11 cellular contexts compared by ENCODE assay signal in the genomic region with DNA sequence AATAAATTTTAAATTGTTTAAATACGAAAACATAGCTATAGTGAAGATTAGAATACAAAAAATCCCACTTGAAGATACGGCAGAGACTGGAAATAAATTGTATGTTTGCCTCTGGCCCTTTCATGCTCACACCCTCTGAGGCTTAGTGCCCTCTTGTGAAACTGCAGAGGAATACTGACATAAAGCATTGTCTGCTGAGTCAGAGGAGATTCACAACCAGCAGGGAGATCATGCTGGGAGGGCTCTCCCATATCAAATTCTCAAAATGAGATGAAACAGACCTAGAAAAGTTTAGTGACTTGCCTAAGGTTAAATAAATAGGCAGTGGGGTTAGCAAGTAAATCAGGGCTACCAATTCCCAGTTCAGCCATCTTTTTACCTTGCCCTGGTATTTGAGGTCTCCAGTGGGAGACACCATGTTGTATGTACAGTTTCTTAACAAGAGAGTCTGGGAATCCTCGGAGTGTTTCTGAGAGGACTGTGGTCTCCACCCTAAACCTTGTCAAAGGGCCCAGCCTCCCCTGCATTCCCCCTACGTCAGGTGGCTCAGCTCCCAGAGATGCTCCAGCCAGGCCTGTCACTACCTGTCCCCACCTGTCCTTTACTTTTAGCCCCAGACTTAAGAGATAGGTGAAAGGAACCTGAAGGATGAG.
A peak's percentile ranks its signal among the peaks of the same experiment; 100 is the strongest.
DNase-seq lines count a peak whose midpoint lies in the region; ATAC-seq, FAIRE-seq and TF ChIP-seq lines count a peak whose summit lies in the region.
"Had no signal": no experiment of that assay in that cellular context is flagged by ENCODE, and none has a peak within 500 bp of the region (broad histone marks: within the 10 kb centered on the region; RNA-seq: fewer than 3 reads in every experiment).

No MANE protein-coding gene starts in this region.

- intact Hi-C loops in activated T-helper 2 cell treated with anti-CD3 and anti-CD28 coated beads, Interferon-gamma antibody, Interleukin-2, Interleukin-4, amounts not matched to agents 10 μg/mL and 5 μg/mL and 100 μg/mL, durations not matched to agents 14 hours and 24 hours and 36 hours (cut with micrococcal nuclease): no loop called here
- intact Hi-C loops in HepG2 (cut with micrococcal nuclease; ENCODE audit: unreplicated experiment): no loop called here

- H3K4me3 ChIP-seq in HepG2 (replicated peaks in 1 of 3; ENCODE audit: insufficient read depth in 1 of 3, low read depth in 2 of 3, low read length in 3 of 3): no peak overlapping the region
- H3K4me3 ChIP-seq: thoracic aorta had no signal

- no peak overlapping the region for H2AFZ ChIP-seq in HepG2 (ENCODE audit: low read length)

- POLR2A ChIA-PET in HepG2 (lab: Yijun Ruan, JAX): no interaction called here

- peak; percentile 39; the same call in 1 of the 2 replicates for TF ChIP-seq CTCF in HepG2 (CRISPR knock-in tag; IDR thresholded peaks at IDR 0.05)

- H3K4me1 ChIP-seq in HepG2 (ENCODE audit: insufficient read depth, low read length): no peaks in the 10 kb centered on the region

- H4K20me1 ChIP-seq in HepG2 (ENCODE audit: insufficient read depth, low read length): no peaks in the 10 kb centered on the region

- H3K36me3 Mint-ChIP-seq in activated T-helper 2 cell treated with anti-CD3 and anti-CD28 coated beads, Interferon-gamma antibody, Interleukin-2, Interleukin-4, amounts not matched to agents 10 μg/mL and 5 μg/mL and 100 μg/mL, durations not matched to agents 14 hours and 24 hours and 36 hours (ENCODE audit: low read depth): peaks cover 76% of the 10 kb centered on the region
- H3K36me3 Mint-ChIP-seq: naive B cell had no signal

- H3K27me3 Mint-ChIP-seq in activated T-helper 2 cell treated with anti-CD3 and anti-CD28 coated beads, Interferon-gamma antibody, Interleukin-2, Interleukin-4, amounts not matched to agents 10 μg/mL and 5 μg/mL and 100 μg/mL, durations not matched to agents 14 hours and 24 hours and 36 hours (ENCODE audit: low read depth): no peaks in the 10 kb centered on the region

- peaks cover 72% of the 10 kb centered on the region for H3K4me1 Mint-ChIP-seq in activated T-helper 2 cell treated with anti-CD3 and anti-CD28 coated beads, Interferon-gamma antibody, Interleukin-2, Interleukin-4, amounts not matched to agents 10 μg/mL and 5 μg/mL and 100 μg/mL, durations not matched to agents 14 hours and 24 hours and 36 hours (ENCODE audit: low read depth)

- no peak overlapping the region for H3K27ac ChIP-seq in HepG2 (ENCODE audit: extremely low read length, insufficient read depth, low read length)
- H3K27ac ChIP-seq: thoracic aorta had no signal

- no peak overlapping the region for H3K9ac ChIP-seq in HepG2 (ENCODE audit: insufficient read depth, low read depth, low read length)

- H3K27ac Mint-ChIP-seq in activated T-helper 2 cell treated with anti-CD3 and anti-CD28 coated beads, Interferon-gamma antibody, Interleukin-2, Interleukin-4, amounts not matched to agents 10 μg/mL and 5 μg/mL and 100 μg/mL, durations not matched to agents 14 hours and 24 hours and 36 hours: peak overlapping the region; percentile 42

- H3K9me3 Mint-ChIP-seq in activated T-helper 2 cell treated with anti-CD3 and anti-CD28 coated beads, Interferon-gamma antibody, Interleukin-2, Interleukin-4, amounts not matched to agents 10 μg/mL and 5 μg/mL and 100 μg/mL, durations not matched to agents 14 hours and 24 hours and 36 hours: no peaks in the 10 kb centered on the region

- H3K36me3 ChIP-seq in HepG2 (replicated peaks in 1 of 2; ENCODE audit: control insufficient read depth in 1 of 2, insufficient read depth in 2 of 2, low read length in 2 of 2): no peaks in the 10 kb centered on the region; a peak in 1 of 5 replicates
- H3K36me3 ChIP-seq: thoracic aorta had no signal

- H3K9me3 ChIP-seq in HepG2 (ENCODE audit: low read length): no peaks in the 10 kb centered on the region
- H3K9me3 ChIP-seq: thoracic aorta had no signal

- H3K79me2 ChIP-seq in HepG2 (ENCODE audit: insufficient read depth, low read length): peaks cover 2% of the 10 kb centered on the region

- TF ChIP-seq RAD21 in HepG2 (CRISPR knock-in tag; IDR thresholded peaks at IDR 0.05): no peak

- BruUV-seq in HepG2 (replicated peaks; lab: Mats Ljungman, UMichigan): no TSS peak

- TF ChIP-seq EP300 in HepG2 (IDR thresholded peaks at IDR 0.05; ENCODE audit: low read depth in 2 of 2, low read length in 2 of 2): no peak
- no peak for TF ChIP-seq EP300 in HepG2 (CRISPR knock-in tag; IDR thresholded peaks at IDR 0.05; ENCODE audit: borderline replicate concordance)

- CTCF ChIA-PET in HepG2 (lab: Yijun Ruan, JAX; ENCODE audit: low intra/inter-chr PET ratio, low total read pairs): no interaction called here

- no peaks in the 10 kb centered on the region for H3K27me3 ChIP-seq in HepG2 (ENCODE audit: control insufficient read depth in 1 of 2, insufficient read depth in 2 of 2, low read length in 2 of 2)

- 77% methylated on average over 4 of the region's 4 CpGs for WGBS in HepG2 (ENCODE audit: low lambda C conversion rate)

- TF ChIP-seq POLR2A in HepG2 (IDR thresholded peaks at IDR 0.05; ENCODE audit: insufficient read depth in 1 of 2, low read depth in 2 of 2, low read length in 2 of 2): no peak

- DNase-seq in AML-193 (lab: John Stamatoyannopoulos, UW) (peak; percentile 16 to 31), HT1080 (ENCODE audit: low read depth) (peak; percentile 76), HepG2 (ENCODE audit: low spot score) (peak; percentile 15), NCI-H774 (lab: John Stamatoyannopoulos, UW) (no peak)
- no peak for DNase-seq in activated T-helper 2 cell treated with anti-CD3 and anti-CD28 coated beads, Interferon-gamma antibody, Interleukin-2, Interleukin-4, amounts not matched to agents 10 μg/mL and 5 μg/mL and 100 μg/mL, durations not matched to agents 14 hours and 24 hours and 36 hours (ENCODE audit: low spot score)
- DNase-seq in activated naive CD4-positive, alpha-beta T cell treated with anti-CD3 and anti-CD28 coated beads, Interleukin-2, amount 50 U/mL, for 16 hours: no peak
- DNase-seq: activated naive CD4-positive, alpha-beta T cell; naive B cell had no signal

- ATAC-seq in HepG2 (peak; percentile 66), GM21723 (IDR thresholded peaks at IDR 0.05; ENCODE audit: unreplicated experiment) (no peak), GM18517 (IDR thresholded peaks at IDR 0.05; ENCODE audit: unreplicated experiment) (no peak)

- in situ Hi-C loops in HepG2 (cut with HindIII; ENCODE audit: extremely low pct_ligation_motif_present, low pct_unique_long_range_greater_than_20kb): no loop called here

- no peak overlapping the region for H3K4me2 ChIP-seq in HepG2 (ENCODE audit: low read depth, low read length)

- H3K4me3 Mint-ChIP-seq in activated T-helper 2 cell treated with anti-CD3 and anti-CD28 coated beads, Interferon-gamma antibody, Interleukin-2, Interleukin-4, amounts not matched to agents 10 μg/mL and 5 μg/mL and 100 μg/mL, durations not matched to agents 14 hours and 24 hours and 36 hours (ENCODE audit: low read depth): no peak overlapping the region
- H3K4me3 Mint-ChIP-seq: naive B cell had no signal

- FAIRE-seq in HepG2 (lab: Jason Lieb, UNC): peak; percentile 61

TF ChIP-seq in HepG2, 621 proteins besides CTCF, POLR2A, EP300 and RAD21:
- TF ChIP-seq FOXO1 (CRISPR knock-in tag; IDR thresholded peaks at IDR 0.05) (no peak), RBAK (CRISPR knock-in tag; IDR thresholded peaks at IDR 0.05) (no peak), STAG1 (CRISPR knock-in tag; IDR thresholded peaks at IDR 0.05) (peak; percentile 25)

Comparison
In these comparisons a context has a peak if more than half of its experiments do, and no peak if none do; other contexts are left out.
1. DNase-seq: peak in AML-193 (2 of 2), HT1080 (single experiment) and HepG2 (single experiment); none in activated T-helper 2 cell treated with anti-CD3 and anti-CD28 coated beads, Interferon-gamma antibody, Interleukin-2, Interleukin-4, amounts not matched to agents 10 μg/mL and 5 μg/mL and 100 μg/mL, durations not matched to agents 14 hours and 24 hours and 36 hours (single experiment), NCI-H774 (single experiment) and activated naive CD4-positive, alpha-beta T cell treated with anti-CD3 and anti-CD28 coated beads, Interleukin-2, amount 50 U/mL, for 16 hours (single experiment).